ENCODE assay signal across 16 cellular contexts in genomic region chr10:17101910-17102266, GRCh38. TPM values are rescaled to one million over a fixed set of nuclear protein-coding genes. Genes with fewer than 3 reads are reported as not detected.
A peak's percentile ranks its signal among the peaks of the same experiment; 100 is the strongest.
DNase-seq lines count a peak whose midpoint lies in the region; ATAC-seq and TF ChIP-seq lines count a peak whose summit lies in the region.
"Had no signal": no experiment of that assay in that cellular context is flagged by ENCODE, and none has a peak within 500 bp of the region (broad histone marks: within the 10 kb centered on the region; RNA-seq: fewer than 3 reads in every experiment).

No MANE protein-coding gene starts in this region.

- H3K9ac ChIP-seq in HCT116 (ENCODE audit: low read length) (no peak overlapping the region), subcutaneous abdominal adipose tissue (ENCODE audit: low read length in 5 of 5) (no peak overlapping the region)
- H3K9ac ChIP-seq: BLaER1 had no signal

- DNase-seq in HCT116 (ENCODE audit: low read depth, low spot score), result no peak
- no peak for DNase-seq in ascending aorta (ENCODE audit: low spot score in 2 of 2)
- peak; percentile 21 for DNase-seq in left kidney (ENCODE audit: low read depth, low spot score)
- no peak for DNase-seq in DMS114 treated with DMSO at 0.1 percent for 48 hours (lab: John Stamatoyannopoulos, UW; ENCODE audit: unreplicated experiment)
- no peak for DNase-seq in activated CD4-positive, alpha-beta T cell treated with anti-CD3 and anti-CD28 coated beads, Interleukin-2, amount 50 U/mL, for 4 hours
- DNase-seq in vagina (ENCODE audit: extremely low spot score in 2 of 2), result no peak
- DNase-seq: CD8-positive, alpha-beta memory T cell; DMS 273 treated with DMSO at 0.1 percent for 48 hours; MG63; NCI-H1105 treated with DMSO at 0.1 percent for 48 hours; NCI-H187; NCI-H446; NCI-H748 treated with DMSO at 0.1 percent for 48 hours; SHP77 treated with DMSO at 0.1 percent for 48 hours had no signal

- H4K20me1 ChIP-seq in HCT116 (ENCODE audit: insufficient read depth), result no peaks in the 10 kb centered on the region
- H4K20me1 ChIP-seq: BLaER1 had no signal

- peak overlapping the region; percentile 93 for H2AFZ ChIP-seq in HCT116 (ENCODE audit: low read depth, low read length, poor library complexity, severe bottlenecking)

- no peak for TF ChIP-seq RAD21 in HCT116 (IDR thresholded peaks at IDR 0.05; ENCODE audit: low read depth)

- no peaks in the 10 kb centered on the region for H3K36me3 ChIP-seq in HCT116 (ENCODE audit: control insufficient read depth in 1 of 2, insufficient read depth in 2 of 2, low read length in 2 of 2)
- H3K36me3 ChIP-seq in ascending aorta, result no peaks in the 10 kb centered on the region
- no peaks in the 10 kb centered on the region for H3K36me3 ChIP-seq in subcutaneous abdominal adipose tissue (ENCODE audit: control insufficient read depth in 5 of 5, insufficient read depth in 5 of 5, low read length in 5 of 5)
- H3K36me3 ChIP-seq in vagina, result no peaks in the 10 kb centered on the region
- H3K36me3 ChIP-seq: BLaER1, MG63 had no signal

- POLR2A ChIA-PET in HCT116 (lab: Charles Lee), result no interaction called here

- CTCF ChIA-PET in HCT116 (lab: Charles Lee), result no interaction called here

- no peak for TF ChIP-seq POLR2A in HCT116 (IDR thresholded peaks at IDR 0.05; ENCODE audit: borderline replicate concordance, extremely low read depth, insufficient read depth, insufficient read length)
- no peak for TF ChIP-seq POLR2A in vagina (IDR thresholded peaks at IDR 0.05)

- 0 out of 2 replicates have a peak, but pooled peaks cover 4% of the 10 kb centered on the region for H3K9me2 ChIP-seq in HCT116 (ENCODE audit: insufficient read depth)

- ATAC-seq in HCT116, result no peak

- peak overlapping the region; percentile 60; the same call in 1 of the 2 replicates for H3K4me2 ChIP-seq in HCT116 (ENCODE audit: low read length)
- H3K4me2 ChIP-seq: BLaER1 had no signal

- TF ChIP-seq CTCF in HCT116 (IDR thresholded peaks at IDR 0.05 in 2 of 3, conservative IDR thresholded peaks at IDR 0.05 in 1 of 3; ENCODE audit: borderline replicate concordance in 1 of 3, insufficient read depth in 1 of 3, low read depth in 2 of 3, low read length in 2 of 3), result no peak
- no peak for TF ChIP-seq CTCF in ascending aorta (IDR thresholded peaks at IDR 0.05)
- TF ChIP-seq CTCF in vagina (IDR thresholded peaks at IDR 0.05), result no peak

- intact Hi-C loops in HCT116 (cut with micrococcal nuclease) (no loop called here), ascending aorta (cut with DNase I) (no loop called here), vagina (cut with DNase I) (no loop called here)

- no peaks in the 10 kb centered on the region for H3K9me3 ChIP-seq in HCT116 (ENCODE audit: control insufficient read depth in 1 of 2, insufficient read depth in 1 of 2, low read depth in 1 of 2, low read length in 2 of 2)
- H3K9me3 ChIP-seq in ascending aorta, result no peaks in the 10 kb centered on the region
- no peaks in the 10 kb centered on the region for H3K9me3 ChIP-seq in subcutaneous abdominal adipose tissue (ENCODE audit: control insufficient read depth in 5 of 5, low read length in 5 of 5)
- no peaks in the 10 kb centered on the region for H3K9me3 ChIP-seq in vagina
- H3K9me3 ChIP-seq: BLaER1 had no signal

- H3K27ac ChIP-seq in HCT116 (ENCODE audit: low read depth, low read length) (no peak overlapping the region), ascending aorta (peak overlapping the region; percentile 14 to 46), subcutaneous abdominal adipose tissue (ENCODE audit: low read depth, low read length) (peak overlapping the region; percentile 67), vagina (no peak overlapping the region)
- H3K27ac ChIP-seq: BLaER1 had no signal

- H3K4me3 ChIP-seq in HCT116 (replicated peaks in 1 of 2; ENCODE audit: low read depth in 1 of 2, low read length in 2 of 2) (no peak overlapping the region), ascending aorta (no peak overlapping the region), subcutaneous abdominal adipose tissue (ENCODE audit: low read depth in 1 of 5, low read length in 5 of 5) (no peak overlapping the region), vagina (no peak overlapping the region)
- H3K4me3 ChIP-seq: BLaER1, MG63 had no signal

- RAD21 ChIA-PET in HCT116 (lab: Charles Lee; ENCODE audit: low non-redundant PET in 1 of 2, low total read pairs in 2 of 2, uncharacterized antibody in 2 of 2, unreplicated experiment in 2 of 2), result no interaction called here

- BruUV-seq in HCT116 (replicated peaks; lab: Mats Ljungman, UMichigan), result no TSS peak

- H3K27me3 ChIP-seq in HCT116 (ENCODE audit: insufficient read depth, low read length), result no peaks in the 10 kb centered on the region
- H3K27me3 ChIP-seq in ascending aorta, result no peaks in the 10 kb centered on the region
- H3K27me3 ChIP-seq in subcutaneous abdominal adipose tissue (ENCODE audit: control insufficient read depth in 5 of 5, insufficient read depth in 4 of 5, low read length in 5 of 5), result no peaks in the 10 kb centered on the region
- no peaks in the 10 kb centered on the region for H3K27me3 ChIP-seq in vagina
- H3K27me3 ChIP-seq: BLaER1, MG63 had no signal

- H3K4me1 ChIP-seq in HCT116 (ENCODE audit: control insufficient read depth in 1 of 2, insufficient read depth in 2 of 2, low read length in 2 of 2), result peaks cover 10 to 18% of the 10 kb centered on the region in 2 experiments
- peaks cover 0 to 8% of the 10 kb centered on the region in 2 donors for H3K4me1 ChIP-seq in ascending aorta
- H3K4me1 ChIP-seq in subcutaneous abdominal adipose tissue (ENCODE audit: control insufficient read depth in 5 of 5, insufficient read depth in 5 of 5, low read length in 5 of 5), result peaks cover 0 to 10% (median 4%) of the 10 kb centered on the region in 5 donors
- H3K4me1 ChIP-seq in vagina, result no peaks in the 10 kb centered on the region
- H3K4me1 ChIP-seq: BLaER1 had no signal

- no peaks in the 10 kb centered on the region for H3K79me2 ChIP-seq in HCT116 (ENCODE audit: insufficient read depth, low read length)

TF ChIP-seq in HCT116, 20 proteins besides CTCF, POLR2A, EP300 and RAD21:
- TF ChIP-seq SP1 (IDR thresholded peaks at IDR 0.05; ENCODE audit: low read depth), result no peak
- TF ChIP-seq REST (IDR thresholded peaks at IDR 0.05; ENCODE audit: low read depth), result no peak
- no peak for TF ChIP-seq TCF7L2 (IDR thresholded peaks at IDR 0.05; ENCODE audit: borderline replicate concordance, extremely low read depth, insufficient read depth, insufficient read length)
- no peak for TF ChIP-seq MAX (IDR thresholded peaks at IDR 0.05)
- no peak for TF ChIP-seq ZFX (IDR thresholded peaks at IDR 0.05)
- TF ChIP-seq FOSL1 (IDR thresholded peaks at IDR 0.05; ENCODE audit: low read depth), result no peak
- no peak for TF ChIP-seq SIN3A (IDR thresholded peaks at IDR 0.05; ENCODE audit: low read depth)
- TF ChIP-seq EZH2phosphoT487 (IDR thresholded peaks at IDR 0.05; ENCODE audit: borderline replicate concordance), result no peak
- TF ChIP-seq ZBTB33 (IDR thresholded peaks at IDR 0.05; ENCODE audit: extremely low read depth, insufficient replicate concordance, low read length), result no peak
- no peak for TF ChIP-seq ATF3 (IDR thresholded peaks at IDR 0.05)
- TF ChIP-seq POLR2AphosphoS5 (IDR thresholded peaks at IDR 0.05; ENCODE audit: low read depth, low read length), result no peak

RNA-seq across cellular contexts. Expression of gene CUBN, which starts 27.7 kb away (rescaled TPM):
- total RNA-seq in HCT116 (2021; ENCODE audit: unreplicated experiment) (1.2 TPM), ascending aorta (6.8 TPM), vagina (4.4 TPM)
- polyA plus RNA-seq in HCT116 (2012), result 0.10 and 0.39 TPM in 2 replicates

Comparison
In these comparisons a context has a peak if more than half of its experiments do, and no peak if none do; other contexts are left out.
1. H3K27ac ChIP-seq: peak in ascending aorta (2 of 2) and subcutaneous abdominal adipose tissue (single experiment); none in HCT116 (single experiment) and vagina (single experiment).